ENCODE assay signal across 8 cellular contexts in genomic region chr4:140308366-140309123, GRCh38.
A peak's percentile ranks its signal among the peaks of the same experiment; 100 is the strongest.
DNase-seq lines count a peak whose midpoint lies in the region; ATAC-seq and TF ChIP-seq lines count a peak whose summit lies in the region.
"Had no signal": no experiment of that assay in that cellular context is flagged by ENCODE, and none has a peak within 500 bp of the region (broad histone marks: within the 10 kb centered on the region; RNA-seq: fewer than 3 reads in every experiment).

No MANE protein-coding gene starts in this region.

- CTCF ChIA-PET in activated CD4-positive, alpha-beta memory T cell treated with anti-CD3 and anti-CD28 coated beads for 36 hours (lab: Charles Lee): interaction anchor here (0.9 kb wide), 1 partner anchor 330 kb away, joined by 3 read pairs; no protein-coding TSS in a partner anchor

- 35% methylated on average over 11 of the region's 11 CpGs for WGBS in right cardiac atrium

- H3K36me3 ChIP-seq in tibial artery: no peaks in the 10 kb centered on the region

- H3K27ac Mint-ChIP-seq in activated CD4-positive, alpha-beta memory T cell treated with anti-CD3 and anti-CD28 coated beads for 36 hours: no peak overlapping the region
- H3K27ac Mint-ChIP-seq: activated naive CD8-positive, alpha-beta T cell treated with anti-CD3 and anti-CD28 coated beads, Interleukin-2, amount 10 ng/mL, durations not matched to agents 7 days and 5 days had no signal

- ATAC-seq in right cardiac atrium (peak; percentile 86 to 89), HG02642 (IDR thresholded peaks at IDR 0.05; ENCODE audit: poor library complexity, unreplicated experiment) (no peak)

- H3K27me3 ChIP-seq in right cardiac atrium (ENCODE audit: control insufficient read depth, insufficient read depth) (no peaks in the 10 kb centered on the region), tibial artery (no peaks in the 10 kb centered on the region)

- DNase-seq in HS-5 (ENCODE audit: low read depth): peak; percentile 69
- peak; percentile 60 to 74 (median 73) for DNase-seq in right cardiac atrium
- peak; percentile 58 to 94 for DNase-seq in tibial artery
- DNase-seq in activated CD4-positive, alpha-beta memory T cell treated with anti-CD3 and anti-CD28 coated beads for 36 hours: no peak
- no peak for DNase-seq in activated gamma-delta T cell treated with Interleukin-2 at 50 U/mL for 16 hours
- DNase-seq: activated naive CD8-positive, alpha-beta T cell treated with anti-CD3 and anti-CD28 coated beads, Interleukin-2, amount 10 ng/mL, durations not matched to agents 7 days and 5 days had no signal

- H3K27me3 Mint-ChIP-seq in activated CD4-positive, alpha-beta memory T cell treated with anti-CD3 and anti-CD28 coated beads for 36 hours: peaks cover 4% of the 10 kb centered on the region

- no peaks in the 10 kb centered on the region for H3K9me3 ChIP-seq in right cardiac atrium (ENCODE audit: control insufficient read depth, low read length)
- no peaks in the 10 kb centered on the region for H3K9me3 ChIP-seq in tibial artery

- H3K4me1 Mint-ChIP-seq in activated CD4-positive, alpha-beta memory T cell treated with anti-CD3 and anti-CD28 coated beads for 36 hours (ENCODE audit: low read depth): no peaks in the 10 kb centered on the region
- H3K4me1 Mint-ChIP-seq: activated naive CD8-positive, alpha-beta T cell treated with anti-CD3 and anti-CD28 coated beads, Interleukin-2, amount 10 ng/mL, durations not matched to agents 7 days and 5 days had no signal

- no peak overlapping the region for H3K4me3 Mint-ChIP-seq in activated CD4-positive, alpha-beta memory T cell treated with anti-CD3 and anti-CD28 coated beads for 36 hours
- H3K4me3 Mint-ChIP-seq: activated naive CD8-positive, alpha-beta T cell treated with anti-CD3 and anti-CD28 coated beads, Interleukin-2, amount 10 ng/mL, durations not matched to agents 7 days and 5 days had no signal

- TF ChIP-seq CTCF in tibial artery (IDR thresholded peaks at IDR 0.05): no peak

- H3K4me3 ChIP-seq in right cardiac atrium (ENCODE audit: low read length) (no peak overlapping the region), tibial artery (peak overlapping the region; percentile 14 to 35)

- intact Hi-C loops in right cardiac atrium (cut with DNase I): no loop called here
- intact Hi-C loops in tibial artery (cut with DNase I; ENCODE audit: low total_unique reads): loop anchor here (10.0 kb wide), 1 partner anchor 574 kb away; no protein-coding TSS in a partner anchor
- intact Hi-C loops in activated CD4-positive, alpha-beta memory T cell treated with anti-CD3 and anti-CD28 coated beads for 36 hours (cut with micrococcal nuclease): no loop called here

- no peaks in the 10 kb centered on the region for H3K4me1 ChIP-seq in right cardiac atrium (ENCODE audit: control insufficient read depth, insufficient read depth, low read length)
- peaks cover 0 to 43% (median 17%) of the 10 kb centered on the region in 4 donors for H3K4me1 ChIP-seq in tibial artery

- POLR2A ChIA-PET in activated CD4-positive, alpha-beta memory T cell treated with anti-CD3 and anti-CD28 coated beads for 36 hours (lab: Charles Lee): no interaction called here

- H3K27ac ChIP-seq in angular gyrus (ENCODE audit: low read depth, low read length) (peak overlapping the region; percentile 16), right cardiac atrium (ENCODE audit: low read length) (peak overlapping the region; percentile 97), tibial artery (peak overlapping the region; percentile 70 to 71)

- no peaks in the 10 kb centered on the region for H3K9me3 Mint-ChIP-seq in activated CD4-positive, alpha-beta memory T cell treated with anti-CD3 and anti-CD28 coated beads for 36 hours
- H3K9me3 Mint-ChIP-seq: activated naive CD8-positive, alpha-beta T cell treated with anti-CD3 and anti-CD28 coated beads, Interleukin-2, amount 10 ng/mL, durations not matched to agents 7 days and 5 days had no signal

- H3K36me3 Mint-ChIP-seq in activated CD4-positive, alpha-beta memory T cell treated with anti-CD3 and anti-CD28 coated beads for 36 hours: no peaks in the 10 kb centered on the region
- H3K36me3 Mint-ChIP-seq: activated naive CD8-positive, alpha-beta T cell treated with anti-CD3 and anti-CD28 coated beads, Interleukin-2, amount 10 ng/mL, durations not matched to agents 7 days and 5 days had no signal

Comparison
In these comparisons a context has a peak if more than half of its experiments do, and no peak if none do; other contexts are left out.
1. DNase-seq: peak in HS-5 (single experiment), right cardiac atrium (3 of 3) and tibial artery (2 of 2); none in activated CD4-positive, alpha-beta memory T cell treated with anti-CD3 and anti-CD28 coated beads for 36 hours (single experiment) and activated gamma-delta T cell treated with Interleukin-2 at 50 U/mL for 16 hours (single experiment).
2. H3K27ac ChIP-seq: peak in every context shown above with its lines; median percentile 97 in right cardiac atrium; 70 in tibial artery; 16 in angular gyrus.